In the genomic region with DNA sequence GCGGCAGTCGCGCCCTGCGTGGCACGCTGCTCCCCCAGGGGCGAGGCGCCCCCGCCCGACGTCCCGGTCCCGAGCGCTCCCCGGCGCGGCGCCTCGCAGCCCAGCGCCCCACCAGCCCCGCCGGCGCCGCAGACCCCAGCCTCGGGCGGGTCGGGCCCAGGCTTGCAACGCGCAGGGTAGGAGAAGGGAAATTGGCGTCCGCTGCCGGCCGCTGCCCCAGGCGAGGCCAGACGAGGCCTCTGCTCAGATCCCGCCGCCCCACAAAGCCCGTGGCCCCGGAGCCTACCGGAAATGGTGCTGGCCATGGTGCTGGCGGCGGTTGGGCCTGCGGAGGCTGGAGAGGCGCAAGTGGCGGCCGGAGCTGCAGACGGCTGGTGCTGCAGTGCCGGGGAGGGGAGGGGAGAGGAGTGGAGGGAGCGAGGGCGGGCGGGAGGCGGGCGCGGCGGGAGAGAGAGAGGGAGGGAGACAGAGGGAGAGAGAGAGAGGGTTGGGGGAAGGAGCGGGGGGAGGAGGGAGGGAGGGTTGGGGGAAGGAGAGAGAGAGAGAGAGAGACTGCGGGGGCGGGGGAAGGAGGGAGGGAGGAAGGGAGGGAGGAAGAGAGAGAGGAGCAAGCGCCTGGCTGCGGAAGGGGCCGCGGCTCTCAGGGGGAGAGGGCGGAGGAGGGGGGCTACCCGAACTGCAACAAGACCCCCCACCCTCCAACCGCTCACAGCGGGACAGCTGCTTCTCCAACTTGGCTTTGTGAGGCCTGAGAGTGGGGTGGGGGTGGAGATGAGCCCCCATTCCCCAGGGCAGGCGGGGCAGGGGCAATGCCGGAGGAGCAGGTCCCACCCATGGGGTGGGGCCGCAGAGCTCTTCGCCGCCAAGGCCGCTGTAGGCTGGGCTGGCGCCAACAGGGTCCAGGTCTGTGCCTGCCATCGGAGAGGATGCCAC, we compare ENCODE assay signal across 8 cellular contexts. TPM values are rescaled to one million over a fixed set of nuclear protein-coding genes. Genes with fewer than 3 reads are reported as not detected.
DNase-seq lines count a peak whose midpoint lies in the region; ATAC-seq and TF ChIP-seq lines count a peak whose summit lies in the region.

A gene (minus strand): TSS at position 384 of the 933 bp plus-strand sequence. CDS start 79 bp downstream, at position 305.

- POLR2A ChIA-PET in BJ (lab: Charles Lee): no interaction called here

- H3K27me3 ChIP-seq in BJ (ENCODE audit: control insufficient read depth, insufficient read depth, low read length) (peaks cover 7% of the 10 kb centered on the region; the same call in 1 of the 2 replicates), endocrine pancreas (ENCODE audit: control insufficient read depth, insufficient read depth, low read length) (no peaks in the 10 kb centered on the region)

- H3K36me3 ChIP-seq in BJ (ENCODE audit: control insufficient read depth, insufficient read depth, low read length) (no peaks in the 10 kb centered on the region), endocrine pancreas (ENCODE audit: control insufficient read depth, insufficient read depth, low read length) (no peaks in the 10 kb centered on the region)

- no peaks in the 10 kb centered on the region for H3K9me3 ChIP-seq in endocrine pancreas (ENCODE audit: control insufficient read depth, low read length)

- CTCF ChIA-PET in BJ (lab: Yijun Ruan, JAX): interaction anchor here (0.7 kb wide), 1 partner anchor 11 kb away, joined by 3 read pairs; no protein-coding TSS in a partner anchor

- H3K4me1 ChIP-seq in endocrine pancreas (ENCODE audit: control insufficient read depth, insufficient read depth, low read length): no peaks in the 10 kb centered on the region

- H3K4me3 ChIP-seq in BJ (ENCODE audit: low read depth, low read length) (peak within 1 kb of the TSS; percentile 55), endocrine pancreas (ENCODE audit: control insufficient read depth, insufficient read depth, low read length) (no peak within 1 kb of the TSS)

- no peak for ATAC-seq in HG02970 (IDR thresholded peaks at IDR 0.05; ENCODE audit: low FRiP score, unreplicated experiment)

- no peak; the same call in 1 of the 2 replicates for TF ChIP-seq CTCF in BJ (IDR thresholded peaks at IDR 0.05; ENCODE audit: insufficient read depth, low read depth, low read length)

- peak within 1 kb of the TSS; percentile 65 for H3K9ac ChIP-seq in endocrine pancreas (ENCODE audit: control insufficient read depth, insufficient read depth, low read length)

- DNase-seq in BJ (ENCODE audit: low read depth) (peak; percentile 32), HUDEP-2 (lab: John Stamatoyannopoulos, UW; ENCODE audit: unreplicated experiment in 76 of 76) (peak in 68 of 76 experiments; percentile 14 to 88 (median 68)), NOMO-1 treated with DMSO at 0.1 percent for 48 hours (lab: John Stamatoyannopoulos, UW; ENCODE audit: unreplicated experiment) (peak; percentile 81), lung microvascular endothelial cell (ENCODE audit: low read depth in 2 of 2) (peak; percentile 79)
- peak; percentile 82 for DNase-seq in activated CD8-positive, alpha-beta memory T cell treated with anti-CD3 and anti-CD28 coated beads, Interleukin-2, amount 50 U/mL, for 48 hours
- DNase-seq in stimulated activated CD4-positive, alpha-beta T cell treated with anti-CD3 and anti-CD28 coated beads, Interleukin-4, amount 100 ng/mL, for 4 hours: peak; percentile 62 to 65

RNA-seq across cellular contexts. Expression of the gene that starts here (rescaled TPM):
- polyA plus RNA-seq in BJ (2011; rRNA removed): 9.7 and 12.7 TPM in 2 replicates
- polyA minus RNA-seq in BJ (2011; rRNA and poly(A)+ RNA removed): 4.4 and 4.8 TPM in 2 replicates
- under 0.01 and 1.1 TPM in 2 replicates for total RNA-seq in lung microvascular endothelial cell

Comparison
In these comparisons a context has a peak if more than half of its experiments do, and no peak if none do; other contexts are left out.
1. DNase-seq: peak in every context shown above with its lines; median percentile 82 in activated CD8-positive, alpha-beta memory T cell treated with anti-CD3 and anti-CD28 coated beads, Interleukin-2, amount 50 U/mL, for 48 hours; 81 in NOMO-1 treated with DMSO at 0.1 percent for 48 hours; 79 in lung microvascular endothelial cell; 68 in HUDEP-2; 64 in stimulated activated CD4-positive, alpha-beta T cell treated with anti-CD3 and anti-CD28 coated beads, Interleukin-4, amount 100 ng/mL, for 4 hours; 32 in BJ.